Comparison of ENCODE assay signal across 9 cellular contexts in genomic region chr17:18248300-18248731, GRCh38. TPM values are rescaled to one million over a fixed set of nuclear protein-coding genes. Genes with fewer than 3 reads are reported as not detected.
A peak's percentile ranks its signal among the peaks of the same experiment; 100 is the strongest.
DNase-seq lines count a peak whose midpoint lies in the region; ATAC-seq and TF ChIP-seq lines count a peak whose summit lies in the region.
"Had no signal": no experiment of that assay in that cellular context is flagged by ENCODE, and none has a peak within 500 bp of the region (broad histone marks: within the 10 kb centered on the region; RNA-seq: fewer than 3 reads in every experiment).

No MANE protein-coding gene starts in this region.

- DNase-seq in COLO668 (lab: John Stamatoyannopoulos, UW; ENCODE audit: unreplicated experiment) (peak; percentile 43), HT-29 (ENCODE audit: low spot score) (peak; percentile 73), PC-3 (peak; percentile 75), esophagus squamous epithelium (lab: John Stamatoyannopoulos, UW) (no peak), nephron progenitor cell (peak; percentile 73), testis (peak; percentile 66)
- peak; percentile 59 for DNase-seq in activated T-cell treated with anti-CD3 and anti-CD28 coated beads, Interleukin-2, amount 50 U/mL, for 4 hours

- BruUV-seq in PC-3 (replicated peaks; lab: Mats Ljungman, UMichigan): no TSS peak

- CTCF ChIA-PET in PC-3 (lab: Charles Lee): no interaction called here

- H3K4me2 ChIP-seq in PC-3 (ENCODE audit: low read length): no peak overlapping the region

- no peaks in the 10 kb centered on the region for H4K20me1 ChIP-seq in PC-3 (ENCODE audit: low read length)

- H3K9me3 Mint-ChIP-seq in activated T-cell treated with anti-CD3 and anti-CD28 coated beads, Interleukin-2, amount 50 U/mL, for 4 hours: no peaks in the 10 kb centered on the region
- no peaks in the 10 kb centered on the region for H3K9me3 Mint-ChIP-seq in nephron progenitor cell
- H3K9me3 Mint-ChIP-seq: IgD-negative memory B cell had no signal

- H3K27me3 Mint-ChIP-seq in activated T-cell treated with anti-CD3 and anti-CD28 coated beads, Interleukin-2, amount 50 U/mL, for 4 hours (ENCODE audit: low read depth): no peaks in the 10 kb centered on the region
- H3K27me3 Mint-ChIP-seq in nephron progenitor cell (ENCODE audit: low read depth, poor library complexity): peaks cover 4% of the 10 kb centered on the region
- H3K27me3 Mint-ChIP-seq: IgD-negative memory B cell had no signal

- H3K27ac ChIP-seq in PC-3 (ENCODE audit: low read length) (no peak overlapping the region), esophagus squamous epithelium (peak overlapping the region; percentile 62 to 81 (median 67)), testis (peak overlapping the region; percentile 27 to 39)

- intact Hi-C loops in PC-3 (cut with micrococcal nuclease): no loop called here
- intact Hi-C loops in esophagus squamous epithelium (cut with DNase I): no loop called here
- intact Hi-C loops in testis (cut with DNase I; ENCODE audit: low total_unique reads): no loop called here

- H3K27me3 ChIP-seq in PC-3 (ENCODE audit: low read length): no peaks in the 10 kb centered on the region
- no peaks in the 10 kb centered on the region for H3K27me3 ChIP-seq in esophagus squamous epithelium
- H3K27me3 ChIP-seq in testis: no peaks in the 10 kb centered on the region

- POLR2A ChIA-PET in PC-3 (lab: Charles Lee; ENCODE audit: unreplicated experiment): no interaction called here

- TF ChIP-seq POLR2A in esophagus squamous epithelium (IDR thresholded peaks at IDR 0.05): no peak
- no peak for TF ChIP-seq POLR2A in testis (IDR thresholded peaks at IDR 0.05)

- H3K9ac ChIP-seq in PC-3 (ENCODE audit: low read length): no peak overlapping the region

- H3K9me2 ChIP-seq in PC-3 (replicated peaks; ENCODE audit: low read length): no peaks in the 10 kb centered on the region

- H3K36me3 ChIP-seq in PC-3 (ENCODE audit: low read depth, low read length): peaks cover 61% of the 10 kb centered on the region
- H3K36me3 ChIP-seq in esophagus squamous epithelium: peaks cover 34 to 98% (median 46%) of the 10 kb centered on the region in 3 donors
- no peaks in the 10 kb centered on the region for H3K36me3 ChIP-seq in testis (ENCODE audit: low read depth, missing control alignments)

- no peaks in the 10 kb centered on the region for H3K79me2 ChIP-seq in PC-3 (ENCODE audit: low read length)

- 17 to 31% methylated on average over 8 to 9 of the region's 9 CpGs for WGBS in esophagus squamous epithelium, 2 donors
- 24 to 31% methylated on average over 7 to 9 of the region's 9 CpGs for WGBS in testis, 2 donors

- H3K4me1 ChIP-seq in PC-3 (ENCODE audit: insufficient read depth, low read length): no peaks in the 10 kb centered on the region
- peaks cover 20 to 83% (median 26%) of the 10 kb centered on the region in 3 donors for H3K4me1 ChIP-seq in esophagus squamous epithelium
- H3K4me1 ChIP-seq in testis: peaks cover 26% of the 10 kb centered on the region

- no peak overlapping the region for H3K4me3 ChIP-seq in PC-3 (ENCODE audit: low read length)
- H3K4me3 ChIP-seq in esophagus squamous epithelium: no peak overlapping the region
- H3K4me3 ChIP-seq in testis: no peak overlapping the region

- H3K27ac Mint-ChIP-seq in nephron progenitor cell: peak overlapping the region; percentile 83

- H3F3A ChIP-seq in PC-3 (ENCODE audit: low read length, unreplicated experiment): no peaks in the 10 kb centered on the region

- no peak overlapping the region for H2AFZ ChIP-seq in PC-3 (ENCODE audit: low read length)

- H3K36me3 Mint-ChIP-seq in activated T-cell treated with anti-CD3 and anti-CD28 coated beads, Interleukin-2, amount 50 U/mL, for 4 hours (ENCODE audit: insufficient read depth): peaks cover 25% of the 10 kb centered on the region
- peaks cover 23% of the 10 kb centered on the region for H3K36me3 Mint-ChIP-seq in nephron progenitor cell (ENCODE audit: low read depth)

- peak; percentile 65 for ATAC-seq in PC-3
- peak; percentile 77 to 78 for ATAC-seq in activated T-cell treated with anti-CD3 and anti-CD28 coated beads, Interleukin-2, amount 50 U/mL, for 4 hours
- no peak for ATAC-seq in GM19463 (IDR thresholded peaks at IDR 0.05; ENCODE audit: unreplicated experiment)

- no peaks in the 10 kb centered on the region for H3K9me3 ChIP-seq in PC-3 (ENCODE audit: low read length)
- H3K9me3 ChIP-seq in esophagus squamous epithelium: no peaks in the 10 kb centered on the region
- H3K9me3 ChIP-seq in testis: no peaks in the 10 kb centered on the region

- peak; percentile 91 for TF ChIP-seq CTCF in PC-3 (conservative IDR thresholded peaks at IDR 0.05; ENCODE audit: low read depth, low read length)
- TF ChIP-seq CTCF in esophagus squamous epithelium (IDR thresholded peaks at IDR 0.05): peak in 5 of 6 experiments; percentile 59 to 80 (median 66)
- peak; percentile 75 for TF ChIP-seq CTCF in nephron progenitor cell (IDR thresholded peaks at IDR 0.05)
- TF ChIP-seq CTCF in testis (IDR thresholded peaks at IDR 0.05): peak; percentile 56 to 69 (median 63)

- H3K4me3 Mint-ChIP-seq in activated T-cell treated with anti-CD3 and anti-CD28 coated beads, Interleukin-2, amount 50 U/mL, for 4 hours: no peak overlapping the region
- H3K4me3 Mint-ChIP-seq in nephron progenitor cell: peak overlapping the region; percentile 71
- H3K4me3 Mint-ChIP-seq: IgD-negative memory B cell had no signal

- peaks cover 2% of the 10 kb centered on the region for H3K4me1 Mint-ChIP-seq in activated T-cell treated with anti-CD3 and anti-CD28 coated beads, Interleukin-2, amount 50 U/mL, for 4 hours (ENCODE audit: low read depth)
- peaks cover 16% of the 10 kb centered on the region for H3K4me1 Mint-ChIP-seq in nephron progenitor cell

RNA-seq across cellular contexts. Expression of gene FLII, which starts 10.2 kb away (rescaled TPM):
- total RNA-seq in HT-29 (2014; rRNA removed; shearing (Covaris generic)): 265 and 291 TPM in 2 replicates
- total RNA-seq in PC-3 (2014; rRNA removed) (537 and 742 TPM in 2 replicates), esophagus squamous epithelium (100 to 1,000 TPM; 190 to 344 (median 232) TPM), testis (100 to 1,000 TPM; 317 to 351 TPM)
- total RNA-seq in activated T-cell treated with anti-CD3 and anti-CD28 coated beads, Interleukin-2, amount 50 U/mL, for 4 hours: 100 to 1,000 TPM; 235 to 264 (median 244) TPM
- 383 TPM for polyA plus RNA-seq in testis (ENCODE audit: insufficient read depth, low read depth, low replicate concordance)

RNA-seq across cellular contexts. Expression of gene MIEF2, which starts 12.1 kb away (rescaled TPM):
- 23.4 and 26.8 TPM in 2 replicates for total RNA-seq in HT-29 (2014; rRNA removed; shearing (Covaris generic))
- total RNA-seq in PC-3 (2014; rRNA removed) (16.6 and 17.5 TPM in 2 replicates), esophagus squamous epithelium (10 to 100 TPM in 1 of 4 donors, 1 to 10 TPM in 3; 5.5 to 16.1 (median 8.9) TPM), testis (10 to 100 TPM; 28.5 to 29.4 TPM)
- 1 to 10 TPM; 1.5 to 3.0 (median 2.1) TPM for total RNA-seq in activated T-cell treated with anti-CD3 and anti-CD28 coated beads, Interleukin-2, amount 50 U/mL, for 4 hours
- 7.5 TPM for polyA plus RNA-seq in testis (ENCODE audit: insufficient read depth, low read depth, low replicate concordance)

RNA-seq across cellular contexts. Expression of gene LLGL1, which starts 22.9 kb away (rescaled TPM):
- total RNA-seq in HT-29 (2014; rRNA removed; shearing (Covaris generic)): 33.2 and 35.0 TPM in 2 replicates
- 47.4 and 60.6 TPM in 2 replicates for total RNA-seq in PC-3 (2014; rRNA removed)
- total RNA-seq in activated T-cell treated with anti-CD3 and anti-CD28 coated beads, Interleukin-2, amount 50 U/mL, for 4 hours: 10 to 100 TPM; 18.1 to 19.8 (median 19.0) TPM
- total RNA-seq in esophagus squamous epithelium: 10 to 100 TPM; 25.7 to 30.3 (median 28.0) TPM
- 10 to 100 TPM; 40.0 to 46.8 TPM for total RNA-seq in testis
- polyA plus RNA-seq in testis (ENCODE audit: insufficient read depth, low read depth, low replicate concordance): 24.2 TPM
